ENCODE assay signal across 8 cellular contexts in the genomic region with DNA sequence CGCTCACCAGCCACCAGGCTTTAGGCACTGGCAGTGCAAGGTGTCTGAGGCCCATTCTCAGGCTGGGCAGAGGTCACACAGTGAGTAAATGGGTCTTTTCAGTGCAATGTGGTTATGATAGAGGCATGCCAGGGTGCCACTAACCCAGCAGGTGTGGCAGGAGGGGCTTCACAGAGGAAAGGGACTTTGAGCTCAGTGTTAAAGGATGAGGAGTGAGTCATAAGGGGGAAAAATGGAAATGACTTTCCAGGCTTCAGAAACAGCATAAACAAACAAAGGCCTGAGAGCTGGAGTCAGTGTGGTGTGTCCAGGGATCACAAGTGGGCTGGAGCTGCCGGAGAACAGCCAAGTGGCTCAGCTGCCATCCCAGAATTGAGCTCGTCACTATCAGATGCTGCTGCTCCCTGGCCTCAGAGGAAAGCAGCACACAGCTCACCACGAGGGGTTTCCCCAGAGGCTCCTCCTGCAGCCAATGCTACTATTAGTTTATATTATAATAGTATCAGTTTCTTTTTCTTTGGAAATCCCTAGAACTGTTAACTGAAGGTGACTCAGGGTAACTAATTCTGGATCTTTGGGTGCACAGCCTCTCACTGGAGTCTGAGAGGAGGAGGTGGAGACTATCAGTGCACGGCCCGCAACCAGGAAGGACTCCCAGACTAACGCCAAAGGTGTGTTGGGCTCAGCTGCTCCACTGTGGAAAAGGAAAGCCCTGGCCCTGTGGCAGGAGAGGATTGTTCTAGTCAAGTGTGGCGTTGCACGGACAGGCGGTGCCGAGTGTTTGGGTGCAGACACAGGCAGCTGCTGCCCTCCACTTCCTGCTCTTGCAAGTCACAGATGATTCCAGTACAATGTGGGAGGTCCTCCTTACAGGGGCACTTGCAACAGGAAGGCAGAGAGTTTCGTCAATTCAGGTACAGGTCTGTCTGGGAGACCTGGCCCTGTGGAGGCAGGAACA. TPM values are rescaled to one million over a fixed set of nuclear protein-coding genes. Genes with fewer than 3 reads are reported as not detected.
DNase-seq lines count a peak whose midpoint lies in the region; ATAC-seq and TF ChIP-seq lines count a peak whose summit lies in the region.

No MANE protein-coding gene starts in this region.

- no peaks in the 10 kb centered on the region for H3K36me3 ChIP-seq in MM.1S (replicated peaks; ENCODE audit: insufficient read depth, low read length)
- H3K36me3 ChIP-seq in thoracic aorta: no peaks in the 10 kb centered on the region

- no peaks in the 10 kb centered on the region for H3K27me3 ChIP-seq in MM.1S (replicated peaks; ENCODE audit: insufficient read depth, low read length)
- H3K27me3 ChIP-seq in thoracic aorta (replicated peaks; ENCODE audit: insufficient read depth): no peaks in the 10 kb centered on the region

- TF ChIP-seq CTCF in MM.1S (IDR thresholded peaks at IDR 0.05; ENCODE audit: low read length): no peak
- TF ChIP-seq CTCF in fibroblast of mammary gland (conservative IDR thresholded peaks at IDR 0.05; ENCODE audit: control insufficient read depth, insufficient read depth, low read depth, low read length): peak; percentile 2
- TF ChIP-seq CTCF in omental fat pad (IDR thresholded peaks at IDR 0.05): no peak
- TF ChIP-seq CTCF in thoracic aorta (IDR thresholded peaks at IDR 0.05): no peak

- H3K4me2 ChIP-seq in MM.1S (ENCODE audit: low read depth, low read length): peak overlapping the region; percentile 86

- ATAC-seq in GM21717 (IDR thresholded peaks at IDR 0.05; ENCODE audit: unreplicated experiment) (peak; percentile 86), omental fat pad (ENCODE audit: low FRiP score) (peak; percentile 62), thoracic aorta (ENCODE audit: insufficient number of reproducible peaks, low FRiP score, low read depth) (peak; percentile 62)

- no peaks in the 10 kb centered on the region for H4K20me1 ChIP-seq in MM.1S (ENCODE audit: insufficient read depth, low read length)

- peak; percentile 66 for DNase-seq in Daoy (ENCODE audit: low read depth)
- peak; percentile 68 for DNase-seq in MM.1S
- DNase-seq in activated CD8-positive, alpha-beta memory T cell treated with anti-CD3 and anti-CD28 coated beads, Interleukin-2, amount 50 U/mL, for 4 hours: peak; percentile 53
- DNase-seq in fibroblast of mammary gland (ENCODE audit: low read depth): peak; percentile 92
- no peak for DNase-seq in omental fat pad (ENCODE audit: low spot score)
- DNase-seq in thoracic aorta (ENCODE audit: low spot score): no peak
- DNase-seq in NCI-H1048 (lab: John Stamatoyannopoulos, UW): no peak

- peak overlapping the region; percentile 87 for H3K27ac ChIP-seq in MM.1S (ENCODE audit: low read length)
- peak overlapping the region; percentile 81 to 84 for H3K27ac ChIP-seq in thoracic aorta

- H3K79me2 ChIP-seq in MM.1S (ENCODE audit: low read length): no peaks in the 10 kb centered on the region

- H3K9me2 ChIP-seq in MM.1S (replicated peaks; ENCODE audit: insufficient read depth, low read length): no peaks in the 10 kb centered on the region

- H3K4me1 ChIP-seq in MM.1S (ENCODE audit: low read length): peaks cover 15% of the 10 kb centered on the region; the same call in 1 of the 2 replicates
- peaks cover 20 to 32% of the 10 kb centered on the region in 2 donors for H3K4me1 ChIP-seq in thoracic aorta (ENCODE audit: control insufficient read depth in 1 of 2, low read depth in 2 of 2)

- peak overlapping the region; percentile 55 for H3K4me3 ChIP-seq in MM.1S (ENCODE audit: low read length)
- H3K4me3 ChIP-seq in fibroblast of mammary gland (ENCODE audit: control insufficient read depth, low read depth, low read length): no peak overlapping the region
- H3K4me3 ChIP-seq in thoracic aorta: peak overlapping the region; percentile 37

- H3K9ac ChIP-seq in MM.1S (ENCODE audit: low read length): peak overlapping the region; percentile 60; the same call in 1 of the 2 replicates

- peaks cover 9% of the 10 kb centered on the region for H3F3A ChIP-seq in MM.1S (ENCODE audit: insufficient read depth, low read length)

- H2AFZ ChIP-seq in MM.1S (ENCODE audit: low read length): peak overlapping the region; percentile 82

- H3K9me3 ChIP-seq in MM.1S (replicated peaks; ENCODE audit: insufficient read depth, low read length) (no peaks in the 10 kb centered on the region), thoracic aorta (no peaks in the 10 kb centered on the region)

RNA-seq across cellular contexts. Expression of gene DHRS12, which starts 39.5 kb away (rescaled TPM):
- 0.27 TPM in 1 of 2 replicates, not detected in the other for total RNA-seq in Daoy (2014; rRNA removed; shearing (Covaris generic))
- total RNA-seq in omental fat pad (10 to 100 TPM; 11.8 to 22.2 (median 17.4) TPM), thoracic aorta (10 to 100 TPM in 1 of 2 donors, 1 to 10 TPM in 1; 4.9 to 13.3 TPM)

Comparison
In these comparisons a context has a peak if more than half of its experiments do, and no peak if none do; other contexts are left out.
1. DNase-seq: peak in Daoy (single experiment), MM.1S (single experiment), activated CD8-positive, alpha-beta memory T cell treated with anti-CD3 and anti-CD28 coated beads, Interleukin-2, amount 50 U/mL, for 4 hours (single experiment) and fibroblast of mammary gland (single experiment); none in omental fat pad (single experiment), thoracic aorta (single experiment) and NCI-H1048 (single experiment).
2. Peak in every context shown above with its lines, with median percentiles within 50 percentile points of each other: ATAC-seq.